8 cellular contexts compared by ENCODE assay signal in the genomic region with DNA sequence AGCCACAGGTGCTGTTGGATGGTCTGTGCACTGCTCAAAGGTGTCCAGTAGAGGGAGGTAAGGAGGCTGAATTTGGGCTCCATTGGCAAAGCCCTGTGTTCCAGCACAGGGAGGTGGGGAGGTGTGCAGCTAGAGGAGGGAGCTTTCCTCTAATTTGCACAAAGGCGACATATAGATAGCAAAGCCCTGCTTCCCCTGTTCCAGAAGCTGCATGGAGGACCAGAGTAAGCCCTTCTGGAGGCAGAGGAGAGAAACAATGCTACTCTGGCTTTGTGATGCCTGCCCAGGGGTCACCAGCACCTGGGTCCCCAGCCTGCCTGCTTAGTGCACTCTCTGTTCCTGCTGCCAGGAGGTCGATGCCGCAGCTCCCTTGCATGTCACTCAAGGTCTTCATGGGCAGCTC. TPM values are rescaled to one million over a fixed set of nuclear protein-coding genes. Genes with fewer than 3 reads are reported as not detected.
DNase-seq lines count a peak whose midpoint lies in the region; ATAC-seq and TF ChIP-seq lines count a peak whose summit lies in the region.

No MANE protein-coding gene starts in this region.

- BruUV-seq in Calu3 (replicated peaks; lab: Mats Ljungman, UMichigan): no TSS peak

- no peaks in the 10 kb centered on the region for H3K36me3 ChIP-seq in left lung

- TF ChIP-seq CTCF in Calu3 (IDR thresholded peaks at IDR 0.05; ENCODE audit: unreplicated experiment): peak; percentile 67
- TF ChIP-seq CTCF in astrocyte of the cerebellum (IDR thresholded peaks at IDR 0.05; ENCODE audit: low read depth, low read length, missing control alignments): peak; percentile 80
- TF ChIP-seq CTCF in left lung (IDR thresholded peaks at IDR 0.05): peak; percentile 44 to 63
- TF ChIP-seq CTCF in type B pancreatic cell (conservative IDR thresholded peaks at IDR 0.05): peak; percentile 69

- H3K4me3 Mint-ChIP-seq in Calu3 (ENCODE audit: low read depth, unreplicated experiment): no peak overlapping the region
- H3K4me3 Mint-ChIP-seq in type B pancreatic cell: no peak overlapping the region

- H3K27ac ChIP-seq in left lung: no peak overlapping the region

- peaks cover 7 to 47% of the 10 kb centered on the region in 2 donors for H3K4me1 ChIP-seq in left lung

- H3K4me1 Mint-ChIP-seq in Calu3 (ENCODE audit: low read depth, unreplicated experiment) (no peaks in the 10 kb centered on the region), type B pancreatic cell (ENCODE audit: unreplicated experiment) (no peaks in the 10 kb centered on the region)

- H3K9me3 ChIP-seq in left lung: no peaks in the 10 kb centered on the region

- ATAC-seq in GM18858 (IDR thresholded peaks at IDR 0.05; ENCODE audit: unreplicated experiment) (peak; percentile 80), HG02938 (IDR thresholded peaks at IDR 0.05; ENCODE audit: unreplicated experiment) (peak; percentile 70), left lung (peak; percentile 72)

- H3K27ac Mint-ChIP-seq in Calu3 (ENCODE audit: unreplicated experiment) (no peak overlapping the region), type B pancreatic cell (no peak overlapping the region)

- H3K9me3 Mint-ChIP-seq in Calu3 (ENCODE audit: low read depth, unreplicated experiment) (no peaks in the 10 kb centered on the region), type B pancreatic cell (no peaks in the 10 kb centered on the region)

- H3K36me3 Mint-ChIP-seq in Calu3 (ENCODE audit: insufficient read depth, unreplicated experiment) (no peaks in the 10 kb centered on the region), type B pancreatic cell (no peaks in the 10 kb centered on the region)

- intact Hi-C loops in Calu3 (cut with micrococcal nuclease; ENCODE audit: unreplicated experiment): loop anchor here (5.0 kb wide), 1 partner anchor 56 kb away; no protein-coding TSS in a partner anchor
- intact Hi-C loops in left lung (cut with DNase I): no loop called here

- H3K27me3 ChIP-seq in left lung: peaks cover 6 to 29% of the 10 kb centered on the region in 2 donors

- H3K4me3 ChIP-seq in astrocyte of the cerebellum (ENCODE audit: low read depth, low read length) (no peak overlapping the region), left lung (no peak overlapping the region)

- DNase-seq in Calu3 (peak; percentile 54), NCI-H2171 treated with DMSO at 0.1 percent for 48 hours (lab: John Stamatoyannopoulos, UW) (peak; percentile 46), astrocyte of the cerebellum (ENCODE audit: low read depth) (no peak), left lung (no peak), type B pancreatic cell (ENCODE audit: extremely low spot score, unreplicated experiment) (peak; percentile 42), GF-D8 (lab: John Stamatoyannopoulos, UW) (no peak)

- H3K27me3 Mint-ChIP-seq in Calu3 (ENCODE audit: unreplicated experiment) (peaks cover 86% of the 10 kb centered on the region), type B pancreatic cell (peaks cover 58% of the 10 kb centered on the region)

- CTCF ChIA-PET in Calu3 (lab: Charles Lee): interaction anchor here (1.0 to 1.6 kb wide), 3 partner anchors 11 to 50 kb away, joined by 3 to 4 read pairs (median 4); no protein-coding TSS in a partner anchor

- in situ Hi-C loops in astrocyte of the cerebellum (cut with HindIII; ENCODE audit: low sequenced_read_pairs): no loop called here

RNA-seq across cellular contexts. Expression of gene ARHGAP22, which starts 3.4 kb away (rescaled TPM):
- total RNA-seq in Calu3 (2022): 1.0 and 1.6 TPM in 2 replicates
- total RNA-seq in left lung: 10 to 100 TPM in 1 of 2 donors, 1 to 10 TPM in 1; 5.2 to 10.4 TPM
- 4.1 and 5.1 TPM in 2 replicates for total RNA-seq in type B pancreatic cell (ENCODE audit: low replicate concordance)

Comparison
In these comparisons a context has a peak if more than half of its experiments do, and no peak if none do; other contexts are left out.
1. DNase-seq: peak in Calu3 (single experiment), NCI-H2171 treated with DMSO at 0.1 percent for 48 hours (single experiment) and type B pancreatic cell (single experiment); none in astrocyte of the cerebellum (single experiment), left lung (0 of 2) and GF-D8 (single experiment).
2. Peak in every context shown above with its lines, with median percentiles within 50 percentile points of each other: CTCF ChIP-seq and ATAC-seq.